In genomic region chr4:52861879-52862604, GRCh38 we compare ENCODE assay signal across 8 cellular contexts. TPM values are rescaled to one million over a fixed set of nuclear protein-coding genes. Genes with fewer than 3 reads are reported as not detected.
DNase-seq lines count a peak whose midpoint lies in the region; ATAC-seq lines count a peak whose summit lies in the region.

TSS of gene RASL11B (plus strand) at chr4:52862317. CDS start at chr4:52862508, 191 bp downstream.

- peaks cover 27% of the 10 kb centered on the region for H3K27me3 Mint-ChIP-seq in activated CD4-positive, alpha-beta memory T cell treated with anti-CD3 and anti-CD28 coated beads, Interleukin-2, amount 10 ng/mL, durations not matched to agents 7 days and 5 days

- DNase-seq in AG08395 (ENCODE audit: low spot score), result peak; percentile 93
- peak; percentile 16 to 89 for DNase-seq in NCI-H446 (lab: John Stamatoyannopoulos, UW)
- peak; percentile 86 for DNase-seq in activated CD4-positive, alpha-beta memory T cell treated with anti-CD3 and anti-CD28 coated beads, Interleukin-2, amount 10 ng/mL, durations not matched to agents 7 days and 5 days
- peak; percentile 92 for DNase-seq in ecto neural progenitor cell (ENCODE audit: low spot score)
- DNase-seq in lung microvascular endothelial cell (ENCODE audit: low read depth in 2 of 2), result peak; percentile 71 to 75
- DNase-seq in stimulated activated CD4-positive, alpha-beta T cell treated with anti-CD3 and anti-CD28 coated beads, TNF-alpha, amount 100 ng/mL, for 1 hour (ENCODE audit: low read depth in 3 of 3, low spot score in 1 of 3), result peak; percentile 52 to 83 (median 64)

- H3K4me1 Mint-ChIP-seq in activated CD4-positive, alpha-beta memory T cell treated with anti-CD3 and anti-CD28 coated beads, Interleukin-2, amount 10 ng/mL, durations not matched to agents 7 days and 5 days, result peaks cover 12% of the 10 kb centered on the region

- ATAC-seq in GM18907 (IDR thresholded peaks at IDR 0.05; ENCODE audit: unreplicated experiment), result peak; percentile 99
- peak; percentile 99 for ATAC-seq in HG03139 (IDR thresholded peaks at IDR 0.05; ENCODE audit: unreplicated experiment)

- no peak within 1 kb of the TSS for H3K27ac Mint-ChIP-seq in activated CD4-positive, alpha-beta memory T cell treated with anti-CD3 and anti-CD28 coated beads, Interleukin-2, amount 10 ng/mL, durations not matched to agents 7 days and 5 days

- POLR2A ChIA-PET in activated CD4-positive, alpha-beta memory T cell treated with anti-CD3 and anti-CD28 coated beads, Interleukin-2, amount 10 ng/mL, durations not matched to agents 7 days and 5 days (lab: Charles Lee), result interaction anchor here (0.9 to 2.7 kb wide), 2 partner anchors 140 to 149 kb away, joined by 3 to 9 read pairs; no protein-coding TSS in a partner anchor

- H3K36me3 Mint-ChIP-seq in activated CD4-positive, alpha-beta memory T cell treated with anti-CD3 and anti-CD28 coated beads, Interleukin-2, amount 10 ng/mL, durations not matched to agents 7 days and 5 days (ENCODE audit: low read depth), result no peaks in the 10 kb centered on the region

- H3K4me3 Mint-ChIP-seq in activated CD4-positive, alpha-beta memory T cell treated with anti-CD3 and anti-CD28 coated beads, Interleukin-2, amount 10 ng/mL, durations not matched to agents 7 days and 5 days, result peak within 1 kb of the TSS; percentile 72

- CTCF ChIA-PET in activated CD4-positive, alpha-beta memory T cell treated with anti-CD3 and anti-CD28 coated beads, Interleukin-2, amount 10 ng/mL, durations not matched to agents 7 days and 5 days (lab: Charles Lee), result interaction anchor here (0.7 to 1.0 kb wide), 2 partner anchors 149 to 633 kb away, joined by 3 read pairs; no protein-coding TSS in a partner anchor

- H3K9me3 Mint-ChIP-seq in activated CD4-positive, alpha-beta memory T cell treated with anti-CD3 and anti-CD28 coated beads, Interleukin-2, amount 10 ng/mL, durations not matched to agents 7 days and 5 days, result peaks cover 10% of the 10 kb centered on the region

RNA-seq across cellular contexts. Expression of gene RASL11B, which starts in this region (rescaled TPM):
- total RNA-seq in activated CD4-positive, alpha-beta memory T cell treated with anti-CD3 and anti-CD28 coated beads, Interleukin-2, amount 10 ng/mL, durations not matched to agents 7 days and 5 days, result under 1 TPM; 0.25 to 0.33 TPM
- total RNA-seq in lung microvascular endothelial cell, result under 0.01 TPM in 1 of 2 replicates, not detected in the other

Comparison
In these comparisons a context has a peak if more than half of its experiments do, and no peak if none do; other contexts are left out.
1. Peak in every context shown above with its lines: DNase-seq and ATAC-seq.
2. Peak in DNase-seq in activated CD4-positive, alpha-beta memory T cell treated with anti-CD3 and anti-CD28 coated beads, Interleukin-2, amount 10 ng/mL, durations not matched to agents 7 days and 5 days; RNA of the gene not detected or under 1 TPM.
3. Peak in DNase-seq in lung microvascular endothelial cell; RNA of the gene not detected or under 1 TPM.